ENCODE assay signal across 1 cellular context in the genomic region with DNA sequence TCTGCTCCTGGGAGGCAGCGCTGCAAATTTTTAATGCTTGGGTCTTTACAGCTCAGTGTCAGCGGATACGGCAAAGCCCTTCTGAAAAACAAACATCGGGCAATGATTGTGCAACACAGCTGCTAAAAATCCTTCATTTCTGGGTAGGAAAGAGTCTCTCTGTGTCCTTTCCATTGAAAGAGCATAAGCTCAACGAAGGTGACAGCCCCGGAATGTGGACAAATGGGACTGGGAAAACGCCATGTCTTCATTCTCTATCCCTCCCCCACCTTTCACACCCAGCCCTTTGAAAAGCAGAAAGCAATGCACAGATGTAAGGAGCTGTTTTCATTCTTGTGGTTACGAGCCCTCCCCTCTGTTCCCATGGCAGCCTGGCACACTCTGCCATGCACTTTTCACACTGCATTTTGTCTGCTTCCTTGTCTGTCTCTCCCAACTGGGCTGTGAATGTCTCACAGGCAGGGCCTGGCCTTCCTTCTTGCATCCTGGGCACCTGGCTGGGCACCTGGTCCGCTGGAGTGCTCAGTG.
TF ChIP-seq lines count a peak whose summit lies in the region.

No MANE protein-coding gene starts in this region.

TF ChIP-seq in K562, 482 proteins besides CTCF, POLR2A, EP300 and RAD21:
- TF ChIP-seq, protein P1, sequence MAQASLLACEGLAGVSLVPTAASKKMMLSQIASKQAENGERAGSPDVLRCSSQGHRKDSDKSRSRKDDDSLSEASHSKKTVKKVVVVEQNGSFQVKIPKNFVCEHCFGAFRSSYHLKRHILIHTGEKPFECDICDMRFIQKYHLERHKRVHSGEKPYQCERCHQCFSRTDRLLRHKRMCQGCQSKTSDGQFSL (CRISPR knock-in tag; IDR thresholded peaks at IDR 0.05), result no peak
- TF ChIP-seq, protein P1 (tag; IDR thresholded peaks at IDR 0.05), result no peak
- TF ChIP-seq GATAD2A (IDR thresholded peaks at IDR 0.05) (no peak), ZNF77 (CRISPR knock-in tag; IDR thresholded peaks at IDR 0.05) (no peak), ZNF584 (CRISPR knock-in tag; IDR thresholded peaks at IDR 0.05; ENCODE audit: low read depth) (no peak), HDAC6 (IDR thresholded peaks at IDR 0.05; ENCODE audit: low read depth, low read length) (no peak), ZFP91 (CRISPR knock-in tag; IDR thresholded peaks at IDR 0.05) (no peak), MBD2 (IDR thresholded peaks at IDR 0.05; ENCODE audit: borderline replicate concordance, low read depth) (no peak), ELF4 (CRISPR knock-in tag; IDR thresholded peaks at IDR 0.05) (no peak), CEBPB (tag; IDR thresholded peaks at IDR 0.05) (peak; percentile 74), LARP7 (IDR thresholded peaks at IDR 0.05) (no peak), CEBPG (CRISPR knock-in tag; IDR thresholded peaks at IDR 0.05) (peak; percentile 35; the same call in 1 of the 2 replicates), CEBPG (tag; conservative IDR thresholded peaks at IDR 0.05 in 1 of 2, IDR thresholded peaks at IDR 0.05 in 1 of 2) (0 out of 4 replicates have a peak, but pooled peaks of 1 of the 2 experiments have one; percentile 13), TAF15 (IDR thresholded peaks at IDR 0.05; ENCODE audit: low read depth, low read length) (no peak)
